Comparison of ENCODE assay signal across 14 cellular contexts in the genomic region with DNA sequence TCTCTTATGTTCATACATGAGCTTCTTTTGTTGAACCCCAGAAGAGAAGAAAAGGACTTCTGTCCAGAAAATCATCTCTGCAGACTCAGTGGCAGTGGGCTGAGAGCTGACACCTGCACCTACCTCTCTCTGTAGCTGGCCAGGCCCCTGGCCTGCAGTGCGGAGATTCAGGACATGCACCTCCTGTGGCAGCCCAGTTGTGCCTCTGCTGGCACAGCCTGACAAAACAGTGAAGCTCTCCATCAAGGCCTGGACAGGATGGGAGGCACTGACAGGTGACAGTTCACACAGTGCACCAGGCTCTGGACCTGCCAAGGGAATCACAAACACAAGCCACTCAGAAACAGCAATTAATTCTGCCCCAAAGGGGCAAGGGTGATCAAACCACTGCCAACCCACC.
"Had no signal": no experiment of that assay in that cellular context is flagged by ENCODE, and none has a peak within 500 bp of the region (broad histone marks: within the 10 kb centered on the region; RNA-seq: fewer than 3 reads in every experiment).

No MANE protein-coding gene starts in this region.

- H3K4me3 ChIP-seq: colonic mucosa, lung, right lobe of liver, thoracic aorta had no signal

- H3K4me1 ChIP-seq: colonic mucosa had no signal

- H3K27ac Mint-ChIP-seq: activated CD8-positive, alpha-beta memory T cell treated with anti-CD3 and anti-CD28 coated beads, Interleukin-2, amount 10 ng/mL, durations not matched to agents 7 days and 5 days; activated naive CD8-positive, alpha-beta T cell treated with anti-CD3 and anti-CD28 coated beads, Interleukin-2, amount 10 ng/mL, durations not matched to agents 7 days and 5 days; activated T-cell treated with anti-CD3 and anti-CD28 coated beads, Interleukin-2, amount 50 U/mL, for 72 hours had no signal

- ATAC-seq: activated CD8-positive, alpha-beta memory T cell treated with anti-CD3 and anti-CD28 coated beads, Interleukin-2, amount 10 ng/mL, durations not matched to agents 7 days and 5 days; activated T-cell treated with anti-CD3 and anti-CD28 coated beads, Interleukin-2, amount 50 U/mL, for 72 hours; naive thymus-derived CD4-positive, alpha-beta T cell had no signal

- H3K27me3 Mint-ChIP-seq: activated CD8-positive, alpha-beta memory T cell treated with anti-CD3 and anti-CD28 coated beads, Interleukin-2, amount 10 ng/mL, durations not matched to agents 7 days and 5 days had no signal

- H3K27ac ChIP-seq: colonic mucosa, right lobe of liver, thoracic aorta had no signal

- H3K9me3 Mint-ChIP-seq: activated T-cell treated with anti-CD3 and anti-CD28 coated beads, Interleukin-2, amount 50 U/mL, for 72 hours had no signal

- DNase-seq: activated CD4-positive, alpha-beta T cell treated with anti-CD3 and anti-CD28 coated beads, Interleukin-2, amount 50 U/mL, for 1 hour; activated CD8-positive, alpha-beta memory T cell treated with anti-CD3 and anti-CD28 coated beads, Interleukin-2, amount 10 ng/mL, durations not matched to agents 7 days and 5 days; activated naive CD8-positive, alpha-beta T cell treated with anti-CD3 and anti-CD28 coated beads, Interleukin-2, amount 10 ng/mL, durations not matched to agents 7 days and 5 days; activated T-cell treated with anti-CD3 and anti-CD28 coated beads, Interleukin-2, amount 50 U/mL, for 72 hours; caudate nucleus; colonic mucosa; naive thymus-derived CD4-positive, alpha-beta T cell; nucleus accumbens; right lobe of liver; stimulated activated CD4-positive, alpha-beta T cell treated with anti-CD3 and anti-CD28 coated beads, Interleukin-2, amount 100 ng/mL, for 48 hours; stimulated activated naive CD4-positive, alpha-beta T cell treated with Interleukin-2 at 50 U/mL for 16 hours; T-helper 2 cell had no signal

- H3K4me3 Mint-ChIP-seq: activated CD8-positive, alpha-beta memory T cell treated with anti-CD3 and anti-CD28 coated beads, Interleukin-2, amount 10 ng/mL, durations not matched to agents 7 days and 5 days; activated naive CD8-positive, alpha-beta T cell treated with anti-CD3 and anti-CD28 coated beads, Interleukin-2, amount 10 ng/mL, durations not matched to agents 7 days and 5 days; activated T-cell treated with anti-CD3 and anti-CD28 coated beads, Interleukin-2, amount 50 U/mL, for 72 hours; naive thymus-derived CD4-positive, alpha-beta T cell had no signal

- H3K9me3 ChIP-seq: colonic mucosa, right lobe of liver, thoracic aorta had no signal

- H3K27me3 ChIP-seq: colonic mucosa, right lobe of liver had no signal

- H3K36me3 ChIP-seq: colonic mucosa, right lobe of liver, thoracic aorta had no signal
